Comparison of ENCODE assay signal across 9 cellular contexts in genomic region chr14:103526914-103527248, GRCh38. TPM values are rescaled to one million over a fixed set of nuclear protein-coding genes. Genes with fewer than 3 reads are reported as not detected.
DNase-seq lines count a peak whose midpoint lies in the region; ATAC-seq and TF ChIP-seq lines count a peak whose summit lies in the region.
"Had no signal": no experiment of that assay in that cellular context is flagged by ENCODE, and none has a peak within 500 bp of the region (broad histone marks: within the 10 kb centered on the region; RNA-seq: fewer than 3 reads in every experiment).

No MANE protein-coding gene starts in this region.

- no peak for ATAC-seq in stimulated activated effector memory CD8-positive, alpha-beta T cell treated with anti-CD3 and anti-CD28 coated beads, Interleukin-12 subunit alpha, Interleukin-12 subunit beta, amount 100 ng/mL, for 72 hours
- ATAC-seq in HG02840 (IDR thresholded peaks at IDR 0.05; ENCODE audit: low FRiP score, unreplicated experiment), result no peak

- intact Hi-C loops in CD4-positive, alpha-beta memory T cell (cut with micrococcal nuclease), result no loop called here
- intact Hi-C loops in OCI-LY7 (cut with micrococcal nuclease; ENCODE audit: unreplicated experiment), result no loop called here

- no peak overlapping the region for H3K4me3 ChIP-seq in CD4-positive, alpha-beta memory T cell (ENCODE audit: low read length in 2 of 2)
- no peak overlapping the region for H3K4me3 ChIP-seq in OCI-LY7 (ENCODE audit: low read depth, low read length, poor library complexity, severe bottlenecking)

- no peaks in the 10 kb centered on the region for H3K27me3 ChIP-seq in CD4-positive, alpha-beta memory T cell (ENCODE audit: insufficient read depth, low read length)

- peak overlapping the region in 3 of 8 donors; percentile 15 to 91 (median 74) for H3K4me3 Mint-ChIP-seq in CD4-positive, alpha-beta memory T cell
- H3K4me3 Mint-ChIP-seq in glutamatergic neuron (ENCODE audit: unreplicated experiment), result peak overlapping the region; percentile 93
- H3K4me3 Mint-ChIP-seq in stimulated activated effector memory CD8-positive, alpha-beta T cell treated with anti-CD3 and anti-CD28 coated beads, Interleukin-12 subunit alpha, Interleukin-12 subunit beta, amount 100 ng/mL, for 72 hours, result peak overlapping the region; percentile 91

- POLR2A ChIA-PET in CD4-positive, alpha-beta memory T cell (lab: Charles Lee; ENCODE audit: partially characterized antibody), result interaction anchor here (5.9 kb wide), 1 partner anchor 35 kb away, joined by 31 read pairs; the partner anchor contains the start of genes BAG5 and COA8
- POLR2A ChIA-PET in OCI-LY7 (lab: Charles Lee), result interaction anchor here (0.5 kb wide), 1 partner anchor 131 kb away, joined by 3 read pairs; no protein-coding TSS in a partner anchor

- TF ChIP-seq CTCF in OCI-LY7 (conservative IDR thresholded peaks at IDR 0.05; ENCODE audit: low read length) (no peak), glutamatergic neuron (IDR thresholded peaks at IDR 0.05; ENCODE audit: partially characterized antibody, unreplicated experiment) (no peak)

- H2AFZ ChIP-seq in OCI-LY7 (ENCODE audit: low read length), result no peak overlapping the region

- no peak overlapping the region for H3K27ac ChIP-seq in CD4-positive, alpha-beta memory T cell (ENCODE audit: low read depth, low read length)
- no peak overlapping the region for H3K27ac ChIP-seq in OCI-LY7 (ENCODE audit: low read depth, low read length, poor library complexity, severe bottlenecking)

- peaks cover 27% of the 10 kb centered on the region for H3K79me2 ChIP-seq in OCI-LY7 (ENCODE audit: insufficient read depth, low read depth, low read length)

- H3K9me3 Mint-ChIP-seq in CD4-positive, alpha-beta memory T cell, result no peaks in the 10 kb centered on the region
- H3K9me3 Mint-ChIP-seq in glutamatergic neuron (ENCODE audit: unreplicated experiment), result peaks cover 7% of the 10 kb centered on the region
- H3K9me3 Mint-ChIP-seq in stimulated activated effector memory CD8-positive, alpha-beta T cell treated with anti-CD3 and anti-CD28 coated beads, Interleukin-12 subunit alpha, Interleukin-12 subunit beta, amount 100 ng/mL, for 72 hours, result no peaks in the 10 kb centered on the region

- BruUV-seq in OCI-LY7 (replicated peaks; lab: Mats Ljungman, UMichigan), result no TSS peak

- H3K9me3 ChIP-seq in CD4-positive, alpha-beta memory T cell (ENCODE audit: control insufficient read depth in 1 of 2, low read length in 2 of 2), result no peaks in the 10 kb centered on the region
- no peaks in the 10 kb centered on the region for H3K9me3 ChIP-seq in OCI-LY7 (ENCODE audit: low read length)

- CTCF ChIA-PET in CD4-positive, alpha-beta memory T cell (lab: Charles Lee; ENCODE audit: partially characterized antibody), result interaction anchor here (1.5 kb wide), 1 partner anchor 8 kb away, joined by 4 read pairs; no protein-coding TSS in a partner anchor
- CTCF ChIA-PET in OCI-LY7 (lab: Charles Lee; ENCODE audit: unreplicated experiment), result no interaction called here

- peaks cover 17 to 56% (median 28%) of the 10 kb centered on the region in 4 donors for H3K4me1 Mint-ChIP-seq in CD4-positive, alpha-beta memory T cell
- H3K4me1 Mint-ChIP-seq in glutamatergic neuron (ENCODE audit: low read depth, unreplicated experiment), result peaks cover 29% of the 10 kb centered on the region
- H3K4me1 Mint-ChIP-seq in stimulated activated effector memory CD8-positive, alpha-beta T cell treated with anti-CD3 and anti-CD28 coated beads, Interleukin-12 subunit alpha, Interleukin-12 subunit beta, amount 100 ng/mL, for 72 hours, result peaks cover 49% of the 10 kb centered on the region

- peak overlapping the region in 6 of 7 donors; percentile 42 to 95 (median 76) for H3K27ac Mint-ChIP-seq in CD4-positive, alpha-beta memory T cell
- peak overlapping the region; percentile 99 for H3K27ac Mint-ChIP-seq in glutamatergic neuron (ENCODE audit: unreplicated experiment)
- H3K27ac Mint-ChIP-seq in stimulated activated effector memory CD8-positive, alpha-beta T cell treated with anti-CD3 and anti-CD28 coated beads, Interleukin-12 subunit alpha, Interleukin-12 subunit beta, amount 100 ng/mL, for 72 hours, result peak overlapping the region; percentile 96

- no peaks in the 10 kb centered on the region for H4K20me1 ChIP-seq in OCI-LY7 (ENCODE audit: insufficient read depth, low read length)

- DNase-seq in CD4-positive, alpha-beta memory T cell, result no peak
- DNase-seq in OCI-LY7 (ENCODE audit: low spot score) (no peak), glutamatergic neuron (no peak), amniotic stem cell (lab: John Stamatoyannopoulos, UW) (no peak), DMS153 treated with DMSO at 0.1 percent for 48 hours (lab: John Stamatoyannopoulos, UW; ENCODE audit: unreplicated experiment) (no peak)
- no peak for DNase-seq in stimulated activated effector memory CD8-positive, alpha-beta T cell treated with anti-CD3 and anti-CD28 coated beads, Interleukin-12 subunit alpha, Interleukin-12 subunit beta, amount 100 ng/mL, for 72 hours (ENCODE audit: low spot score in 2 of 2)
- DNase-seq: activated CD4-positive, CD25-positive, alpha-beta regulatory T cell treated with anti-CD3 and anti-CD28 coated beads, Interleukin-2, amount 50 U/mL, for 72 hours; DND-41 had no signal

- no peaks in the 10 kb centered on the region for H3K36me3 ChIP-seq in CD4-positive, alpha-beta memory T cell (ENCODE audit: insufficient read depth, low read length)
- peaks cover 18% of the 10 kb centered on the region; the same call in 1 of the 2 replicates for H3K36me3 ChIP-seq in OCI-LY7 (ENCODE audit: insufficient read depth, low read length)

- no peaks in the 10 kb centered on the region for H3K9me2 ChIP-seq in OCI-LY7 (ENCODE audit: insufficient read depth, low read length)

- H3K27me3 Mint-ChIP-seq in CD4-positive, alpha-beta memory T cell, result peaks cover 0 to 3% of the 10 kb centered on the region in 2 donors
- peaks cover 21% of the 10 kb centered on the region for H3K27me3 Mint-ChIP-seq in glutamatergic neuron (ENCODE audit: unreplicated experiment)

- H3K4me1 ChIP-seq in CD4-positive, alpha-beta memory T cell (ENCODE audit: insufficient read depth, low read length), result peaks cover 38% of the 10 kb centered on the region
- H3K4me1 ChIP-seq in OCI-LY7 (ENCODE audit: insufficient read depth, low read length, poor library complexity, severe bottlenecking), result peaks cover 28% of the 10 kb centered on the region

- H3K36me3 Mint-ChIP-seq in CD4-positive, alpha-beta memory T cell, result peaks cover 0 to 2% of the 10 kb centered on the region in 2 donors
- no peaks in the 10 kb centered on the region for H3K36me3 Mint-ChIP-seq in glutamatergic neuron (ENCODE audit: unreplicated experiment)
- peaks cover 40% of the 10 kb centered on the region for H3K36me3 Mint-ChIP-seq in stimulated activated effector memory CD8-positive, alpha-beta T cell treated with anti-CD3 and anti-CD28 coated beads, Interleukin-12 subunit alpha, Interleukin-12 subunit beta, amount 100 ng/mL, for 72 hours

- H3K4me2 ChIP-seq in OCI-LY7 (ENCODE audit: low read length), result peak overlapping the region; percentile 100; the same call in 1 of the 2 replicates

RNA-seq across cellular contexts. Expression of gene TRMT61A, which starts 2.1 kb away (rescaled TPM):
- 10 to 100 TPM; 14.0 TPM for total RNA-seq in CD4-positive, alpha-beta memory T cell
- 1 to 10 TPM; 4.6 to 9.3 TPM for polyA plus RNA-seq in CD4-positive, alpha-beta memory T cell
- 16.7 and 17.1 TPM in 2 replicates for total RNA-seq in OCI-LY7 (2014; rRNA removed; shearing (Covaris generic))
- total RNA-seq in OCI-LY7 (2022) (11.2 and 13.1 TPM in 2 replicates), glutamatergic neuron (ENCODE audit: unreplicated experiment) (7.8 TPM)

RNA-seq across cellular contexts. Expression of gene CKB, which starts 4.3 kb away (rescaled TPM):
- 1 to 10 TPM; 2.8 to 3.0 TPM for total RNA-seq in CD4-positive, alpha-beta memory T cell
- 1 to 10 TPM; 2.0 to 2.1 TPM for polyA plus RNA-seq in CD4-positive, alpha-beta memory T cell
- total RNA-seq in OCI-LY7 (2014; rRNA removed; shearing (Covaris generic)), result 0.57 and 0.82 TPM in 2 replicates
- total RNA-seq in OCI-LY7 (2022) (3.0 and 3.2 TPM in 2 replicates), glutamatergic neuron (ENCODE audit: unreplicated experiment) (2,561 TPM)

RNA-seq across cellular contexts. Expression of gene BAG5, which starts 35.6 kb away (rescaled TPM):
- total RNA-seq in CD4-positive, alpha-beta memory T cell, result 10 to 100 TPM; 37.0 to 37.1 TPM
- 10 to 100 TPM; 33.1 to 39.5 TPM for polyA plus RNA-seq in CD4-positive, alpha-beta memory T cell
- 26.1 and 29.2 TPM in 2 replicates for total RNA-seq in OCI-LY7 (2014; rRNA removed; shearing (Covaris generic))
- total RNA-seq in OCI-LY7 (2022) (36.3 and 38.7 TPM in 2 replicates), glutamatergic neuron (ENCODE audit: unreplicated experiment) (34.4 TPM)

RNA-seq across cellular contexts. Expression of gene COA8, which starts 35.9 kb away (rescaled TPM):
- 10 to 100 TPM; 26.1 to 29.2 TPM for total RNA-seq in CD4-positive, alpha-beta memory T cell
- 10 to 100 TPM; 52.9 to 63.9 TPM for polyA plus RNA-seq in CD4-positive, alpha-beta memory T cell
- total RNA-seq in OCI-LY7 (2014; rRNA removed; shearing (Covaris generic)), result 18.2 and 18.7 TPM in 2 replicates
- total RNA-seq in OCI-LY7 (2022) (33.0 and 38.9 TPM in 2 replicates), glutamatergic neuron (ENCODE audit: unreplicated experiment) (54.9 TPM)

Comparison
In these comparisons a context has a peak if more than half of its experiments do, and no peak if none do; other contexts are left out.
1. RNA of gene CKB, which starts 4.3 kb away (total RNA-seq): 2,561 TPM in glutamatergic neuron (single experiment); 2.8 to 3.0 TPM in CD4-positive, alpha-beta memory T cell and 0.57 to 3.2 TPM in OCI-LY7; every median in the first group is over 100 times any median in the second.
2. Peak in every context shown above with its lines, with median percentiles within 50 percentile points of each other: H3K27ac Mint-ChIP-seq.